23 cellular contexts compared by ENCODE assay signal in genomic region chr22:22937894-22938480, GRCh38.
"Had no signal": no experiment of that assay in that cellular context is flagged by ENCODE, and none has a peak within 500 bp of the region (broad histone marks: within the 10 kb centered on the region; RNA-seq: fewer than 3 reads in every experiment).

No MANE protein-coding gene starts in this region.

- H3K27ac Mint-ChIP-seq: activated CD4-positive, alpha-beta memory T cell treated with anti-CD3 and anti-CD28 coated beads for 36 hours; activated naive CD4-positive, alpha-beta T cell treated with anti-CD3 and anti-CD28 coated beads, Interleukin-2, amount 10 ng/mL, durations not matched to agents 7 days and 5 days; naive thymus-derived CD4-positive, alpha-beta T cell; T-helper 1 cell treated with Interleukin-12 subunit alpha and Interleukin-12 subunit beta and Interleukin-4 antibody, amounts not matched to agents 30 μg/mL and 1 μg/mL, for 36 hours had no signal

- H3K9me3 ChIP-seq: body of pancreas, heart right ventricle, lower lobe of right lung, right lobe of liver, upper lobe of right lung had no signal

- DNase-seq: activated CD4-positive, alpha-beta memory T cell treated with anti-CD3 and anti-CD28 coated beads for 36 hours; activated CD4-positive, alpha-beta T cell treated with anti-CD3 and anti-CD28 coated beads for 48 hours; activated CD4-positive, CD25-positive, alpha-beta regulatory T cell; activated effector memory CD4-positive, alpha-beta T cell treated with Interleukin-2 at 50 U/mL for 16 hours; activated naive CD8-positive, alpha-beta T cell treated with anti-CD3 and anti-CD28 coated beads, Interleukin-2, amount 50 U/mL, for 24 hours; activated T-cell treated with anti-CD3 and anti-CD28 coated beads, Interleukin-2, amount 50 U/mL, for 48 hours; body of pancreas; effector CD8-positive, alpha-beta T cell; erythroblast; foreskin fibroblast; heart right ventricle; naive thymus-derived CD4-positive, alpha-beta T cell; occipital lobe; small intestine; stimulated activated naive CD4-positive, alpha-beta T cell; T1000 had no signal

- H3K27me3 ChIP-seq: body of pancreas, right lobe of liver, upper lobe of right lung had no signal

- H3K4me3 Mint-ChIP-seq: activated CD4-positive, alpha-beta memory T cell treated with anti-CD3 and anti-CD28 coated beads for 36 hours; activated naive CD4-positive, alpha-beta T cell treated with anti-CD3 and anti-CD28 coated beads, Interleukin-2, amount 10 ng/mL, durations not matched to agents 7 days and 5 days; activated naive CD8-positive, alpha-beta T cell treated with anti-CD3 and anti-CD28 coated beads, Interleukin-2, amount 50 U/mL, for 24 hours; naive thymus-derived CD4-positive, alpha-beta T cell; neural crest cell; T-helper 1 cell treated with Interleukin-12 subunit alpha and Interleukin-12 subunit beta and Interleukin-4 antibody, amounts not matched to agents 30 μg/mL and 1 μg/mL, for 36 hours had no signal

- H3K36me3 ChIP-seq: heart right ventricle, lower lobe of right lung, right lobe of liver, upper lobe of right lung had no signal

- H3K4me1 ChIP-seq: body of pancreas, lower lobe of right lung, right lobe of liver had no signal

- H3K27ac ChIP-seq: body of pancreas, heart right ventricle, lower lobe of right lung, right lobe of liver, upper lobe of right lung had no signal

- ATAC-seq: activated naive CD8-positive, alpha-beta T cell treated with anti-CD3 and anti-CD28 coated beads, Interleukin-2, amount 50 U/mL, for 24 hours; body of pancreas; heart right ventricle; left lobe of liver; lower lobe of right lung; naive thymus-derived CD4-positive, alpha-beta T cell; right lobe of liver; upper lobe of right lung had no signal

- H3K36me3 Mint-ChIP-seq: activated CD4-positive, alpha-beta memory T cell treated with anti-CD3 and anti-CD28 coated beads for 36 hours; activated naive CD4-positive, alpha-beta T cell treated with anti-CD3 and anti-CD28 coated beads, Interleukin-2, amount 10 ng/mL, durations not matched to agents 7 days and 5 days; naive thymus-derived CD4-positive, alpha-beta T cell had no signal

- H3K9me3 Mint-ChIP-seq: activated CD4-positive, alpha-beta memory T cell treated with anti-CD3 and anti-CD28 coated beads for 36 hours; activated naive CD4-positive, alpha-beta T cell treated with anti-CD3 and anti-CD28 coated beads, Interleukin-2, amount 10 ng/mL, durations not matched to agents 7 days and 5 days; activated naive CD8-positive, alpha-beta T cell treated with anti-CD3 and anti-CD28 coated beads, Interleukin-2, amount 50 U/mL, for 24 hours; naive thymus-derived CD4-positive, alpha-beta T cell; neural crest cell; T-helper 1 cell treated with Interleukin-12 subunit alpha and Interleukin-12 subunit beta and Interleukin-4 antibody, amounts not matched to agents 30 μg/mL and 1 μg/mL, for 36 hours had no signal

- H3K4me3 ChIP-seq: body of pancreas, heart right ventricle, lower lobe of right lung, right lobe of liver, upper lobe of right lung had no signal
